Comparison of ENCODE assay signal across 17 cellular contexts in genomic region chr14:79567306-79567705, GRCh38.
"Had no signal": no experiment of that assay in that cellular context is flagged by ENCODE, and none has a peak within 500 bp of the region (broad histone marks: within the 10 kb centered on the region; RNA-seq: fewer than 3 reads in every experiment).

No MANE protein-coding gene starts in this region.

- DNase-seq: dermis blood vessel endothelial cell; foreskin melanocyte; head of caudate nucleus; left colon; left ventricle myocardium superior; mesenchymal stem cell; midbrain; nucleus accumbens; ovary; small intestine; stimulated activated CD4-positive, alpha-beta T cell treated with anti-CD3 and anti-CD28 coated beads, Interleukin-12 subunit alpha, Interleukin-12 subunit beta, amount 100 ng/mL, for 4 hours; stimulated activated CD4-positive, alpha-beta T cell treated with anti-CD3 and anti-CD28 coated beads, Interleukin-2, amount 100 ng/mL, for 48 hours; stimulated activated CD8-positive, alpha-beta memory T cell treated with anti-CD3 and anti-CD28 coated beads, Interleukin-4, amount 100 ng/mL, for 48 hours; stimulated activated naive CD8-positive, alpha-beta T cell treated with anti-CD3 and anti-CD28 coated beads, Interleukin-15, Interleukin-2, amounts not matched to agents 100 U/mL and 50 U/mL, for 24 hours; thyroid gland had no signal

- ATAC-seq: left colon; left ventricle myocardium superior; natural killer cell treated with Interleukin-12 subunit alpha and Interleukin-12 subunit beta and Interleukin-15 and Interleukin-18, amount 100 ng/mL, for 72 hours; stimulated activated effector memory CD8-positive, alpha-beta T cell treated with anti-CD3 and anti-CD28 coated beads, Interleukin-12 subunit alpha, Interleukin-12 subunit beta, amount 100 ng/mL, for 72 hours; stimulated activated naive CD8-positive, alpha-beta T cell treated with anti-CD3 and anti-CD28 coated beads, Interleukin-15, Interleukin-2, amounts not matched to agents 100 U/mL and 50 U/mL, for 24 hours had no signal
